Comparison of ENCODE assay signal across 8 cellular contexts in the genomic region with DNA sequence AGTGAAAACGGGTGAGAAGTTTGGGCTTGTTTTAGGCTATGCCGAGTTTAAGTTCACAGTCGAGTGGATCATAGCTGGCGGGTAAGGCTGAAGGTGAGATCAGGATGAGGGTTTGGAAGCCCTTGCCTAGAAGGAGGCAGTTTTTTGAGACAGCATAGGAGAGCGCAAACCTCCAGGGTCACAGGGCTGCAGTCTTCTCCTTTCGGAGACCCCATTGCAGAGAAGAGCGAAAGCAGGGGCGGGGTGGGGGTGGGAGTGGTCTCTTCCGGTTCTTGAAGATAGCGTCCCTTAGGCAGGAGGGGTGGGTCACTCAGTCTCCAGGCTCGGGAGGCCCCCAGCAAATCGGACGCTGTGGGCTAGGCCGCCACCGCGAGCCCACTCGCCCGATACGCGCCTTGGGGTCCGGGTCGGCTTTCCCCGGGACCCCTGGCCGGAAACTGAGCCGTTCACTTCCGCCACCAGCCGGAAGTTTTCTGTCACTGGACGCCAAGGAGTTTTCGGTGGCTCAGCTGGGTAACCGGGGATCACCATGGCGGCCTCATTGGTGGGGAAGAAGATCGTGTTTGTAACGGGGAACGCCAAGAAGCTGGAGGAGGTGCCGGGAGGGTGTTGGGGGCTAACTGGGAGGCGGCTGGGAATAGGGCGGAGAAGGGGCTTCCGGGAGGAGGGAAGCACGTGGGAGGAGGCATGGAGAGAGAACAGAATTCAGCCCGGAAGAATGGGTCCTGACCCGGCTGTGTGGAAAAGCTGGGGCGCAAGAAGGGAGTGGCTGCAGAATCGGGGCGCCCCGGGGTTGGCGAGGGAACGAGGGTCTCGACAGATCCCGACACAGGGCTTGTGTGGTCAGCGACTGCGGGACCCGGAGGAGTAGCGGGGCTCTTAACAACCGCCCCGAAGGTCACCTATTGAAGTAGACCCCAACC. TPM values are rescaled to one million over a fixed set of nuclear protein-coding genes. Genes with fewer than 3 reads are reported as not detected.
A peak's percentile ranks its signal among the peaks of the same experiment; 100 is the strongest.
DNase-seq lines count a peak whose midpoint lies in the region; ATAC-seq and TF ChIP-seq lines count a peak whose summit lies in the region.

A gene (plus strand): TSS at position 476 of the 923 bp plus-strand sequence. CDS start 54 bp downstream, at position 530.

- no peaks in the 10 kb centered on the region for H3K9me3 ChIP-seq in thymus (ENCODE audit: control insufficient read depth)

- intact Hi-C loops in activated naive CD4-positive, alpha-beta T cell treated with anti-CD3 and anti-CD28 coated beads for 36 hours (cut with micrococcal nuclease), result loop anchor here (1.0 kb wide), 1 partner anchor 199 kb away; no protein-coding TSS in a partner anchor

- H3K9me3 Mint-ChIP-seq in activated naive CD4-positive, alpha-beta T cell treated with anti-CD3 and anti-CD28 coated beads for 36 hours, result no peaks in the 10 kb centered on the region

- DNase-seq in ELR (ENCODE audit: low read depth) (peak; percentile 53), RWPE1 (ENCODE audit: low spot score) (no peak), germinal center (ENCODE audit: low spot score) (peak; percentile 70), nucleus accumbens (lab: John Stamatoyannopoulos, UW) (peak in 46 of 56 donors; percentile 15 to 75 (median 45))
- DNase-seq in activated naive CD4-positive, alpha-beta T cell treated with anti-CD3 and anti-CD28 coated beads for 36 hours, result peak; percentile 77

- CTCF ChIA-PET in RWPE1 (lab: Yijun Ruan, JAX), result interaction anchor here (0.6 to 2.0 kb wide), 3 partner anchors 31 to 45 kb away, joined by 3 to 4 read pairs (median 3); no protein-coding TSS in a partner anchor
- CTCF ChIA-PET in activated naive CD4-positive, alpha-beta T cell treated with anti-CD3 and anti-CD28 coated beads for 36 hours (lab: Charles Lee), result interaction anchor here (0.6 to 3.5 kb wide), 5 partner anchors 10 to 558 kb away, joined by 3 to 17 read pairs (median 4); a partner anchor contains a TSS

- POLR2A ChIA-PET in RWPE1 (lab: Yijun Ruan, JAX; ENCODE audit: low non-redundant PET), result interaction anchor here (1.7 kb wide), 1 partner anchor 30 kb away, joined by 5 read pairs; a partner anchor contains a TSS

- H3K4me1 Mint-ChIP-seq in activated naive CD4-positive, alpha-beta T cell treated with anti-CD3 and anti-CD28 coated beads for 36 hours (ENCODE audit: low read depth), result peaks cover 26% of the 10 kb centered on the region

- peak within 1 kb of the TSS; percentile 97 for H3K4me3 Mint-ChIP-seq in activated naive CD4-positive, alpha-beta T cell treated with anti-CD3 and anti-CD28 coated beads for 36 hours

- no peaks in the 10 kb centered on the region for H3K27me3 ChIP-seq in thymus (ENCODE audit: control insufficient read depth, insufficient read depth)

- H3K27ac ChIP-seq in RWPE1 (peak within 1 kb of the TSS; percentile 87), thymus (ENCODE audit: low read depth) (peak within 1 kb of the TSS; percentile 97)

- H3K4me1 ChIP-seq in thymus (ENCODE audit: control insufficient read depth, insufficient read depth, low read length), result peaks cover 14% of the 10 kb centered on the region

- ATAC-seq in HG03354 (IDR thresholded peaks at IDR 0.05; ENCODE audit: poor library complexity, severe bottlenecking, unreplicated experiment) (peak; percentile 54), GM21619 (IDR thresholded peaks at IDR 0.05; ENCODE audit: unreplicated experiment) (no peak)

- under 1% methylated on average over 55 of the region's 55 CpGs for WGBS in thymus

- H3K27ac Mint-ChIP-seq in activated naive CD4-positive, alpha-beta T cell treated with anti-CD3 and anti-CD28 coated beads for 36 hours, result peak within 1 kb of the TSS; percentile 90

- TF ChIP-seq CTCF in RWPE1 (conservative IDR thresholded peaks at IDR 0.05; ENCODE audit: low read depth), result no peak

- H3K4me3 ChIP-seq in thymus (ENCODE audit: low read length), result peak within 1 kb of the TSS; percentile 99

- H3K36me3 ChIP-seq in thymus (ENCODE audit: control insufficient read depth, insufficient read depth), result peaks cover 10% of the 10 kb centered on the region

- peaks cover 16% of the 10 kb centered on the region for H3K36me3 Mint-ChIP-seq in activated naive CD4-positive, alpha-beta T cell treated with anti-CD3 and anti-CD28 coated beads for 36 hours (ENCODE audit: low read depth)

- no peaks in the 10 kb centered on the region for H3K27me3 Mint-ChIP-seq in activated naive CD4-positive, alpha-beta T cell treated with anti-CD3 and anti-CD28 coated beads for 36 hours (ENCODE audit: low read depth)

RNA-seq across cellular contexts. Expression of the gene that starts here (rescaled TPM):
- total RNA-seq in activated naive CD4-positive, alpha-beta T cell treated with anti-CD3 and anti-CD28 coated beads for 36 hours, result 10 to 100 TPM; 38.2 to 42.1 TPM
- 141 TPM for polyA plus RNA-seq in thymus
